ENCODE assay signal across 1 cellular context in the genomic region with DNA sequence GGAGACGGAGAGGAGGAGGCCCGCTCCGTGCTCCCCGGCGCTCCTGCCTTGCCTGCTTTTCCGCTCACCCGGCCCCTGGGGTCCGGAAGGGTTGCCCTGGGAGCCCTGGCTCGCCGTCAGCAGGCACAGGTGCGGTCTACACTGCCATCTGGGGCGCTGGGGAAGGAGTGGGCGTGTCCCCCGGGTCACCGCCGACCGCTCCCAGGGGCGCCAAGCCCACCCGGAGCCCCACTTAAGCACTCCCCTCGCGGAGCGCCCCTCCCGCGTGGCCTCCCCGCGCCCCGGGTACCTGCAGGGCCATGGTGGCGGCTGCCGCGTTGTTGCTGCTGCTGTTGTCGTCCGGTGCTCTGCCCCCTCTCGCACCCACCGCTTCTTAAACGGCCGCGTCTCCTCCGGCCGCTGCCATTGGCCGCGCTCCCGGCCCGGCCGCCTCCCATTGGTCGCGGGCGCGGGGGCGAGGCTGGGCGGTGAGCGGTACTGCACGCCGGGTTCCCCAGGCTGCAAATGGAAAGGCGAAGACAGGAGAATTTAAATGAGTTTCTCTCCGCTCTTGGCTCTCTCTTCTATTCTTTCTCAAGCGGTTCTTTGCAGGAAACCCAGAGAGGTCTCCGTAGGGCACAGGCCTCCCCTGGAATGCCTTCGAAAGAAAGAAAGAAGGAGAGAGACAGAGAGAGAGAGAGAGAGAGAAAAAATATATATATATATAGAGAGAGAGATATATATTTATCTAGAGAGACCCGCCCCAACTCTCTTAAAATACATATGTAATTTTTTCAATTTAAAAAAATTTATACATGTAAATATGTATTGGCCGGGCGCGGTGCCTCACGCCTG.
A peak's percentile ranks its signal among the peaks of the same experiment; 100 is the strongest.
TF ChIP-seq lines count a peak whose summit lies in the region.

A gene (minus strand): TSS at position 349 of the 834 bp plus-strand sequence. CDS start 48 bp downstream, at position 301.

TF ChIP-seq in K562, 482 proteins besides CTCF, POLR2A, EP300 and RAD21 (continued from another document and continues in another):
- TF ChIP-seq, protein P1, sequence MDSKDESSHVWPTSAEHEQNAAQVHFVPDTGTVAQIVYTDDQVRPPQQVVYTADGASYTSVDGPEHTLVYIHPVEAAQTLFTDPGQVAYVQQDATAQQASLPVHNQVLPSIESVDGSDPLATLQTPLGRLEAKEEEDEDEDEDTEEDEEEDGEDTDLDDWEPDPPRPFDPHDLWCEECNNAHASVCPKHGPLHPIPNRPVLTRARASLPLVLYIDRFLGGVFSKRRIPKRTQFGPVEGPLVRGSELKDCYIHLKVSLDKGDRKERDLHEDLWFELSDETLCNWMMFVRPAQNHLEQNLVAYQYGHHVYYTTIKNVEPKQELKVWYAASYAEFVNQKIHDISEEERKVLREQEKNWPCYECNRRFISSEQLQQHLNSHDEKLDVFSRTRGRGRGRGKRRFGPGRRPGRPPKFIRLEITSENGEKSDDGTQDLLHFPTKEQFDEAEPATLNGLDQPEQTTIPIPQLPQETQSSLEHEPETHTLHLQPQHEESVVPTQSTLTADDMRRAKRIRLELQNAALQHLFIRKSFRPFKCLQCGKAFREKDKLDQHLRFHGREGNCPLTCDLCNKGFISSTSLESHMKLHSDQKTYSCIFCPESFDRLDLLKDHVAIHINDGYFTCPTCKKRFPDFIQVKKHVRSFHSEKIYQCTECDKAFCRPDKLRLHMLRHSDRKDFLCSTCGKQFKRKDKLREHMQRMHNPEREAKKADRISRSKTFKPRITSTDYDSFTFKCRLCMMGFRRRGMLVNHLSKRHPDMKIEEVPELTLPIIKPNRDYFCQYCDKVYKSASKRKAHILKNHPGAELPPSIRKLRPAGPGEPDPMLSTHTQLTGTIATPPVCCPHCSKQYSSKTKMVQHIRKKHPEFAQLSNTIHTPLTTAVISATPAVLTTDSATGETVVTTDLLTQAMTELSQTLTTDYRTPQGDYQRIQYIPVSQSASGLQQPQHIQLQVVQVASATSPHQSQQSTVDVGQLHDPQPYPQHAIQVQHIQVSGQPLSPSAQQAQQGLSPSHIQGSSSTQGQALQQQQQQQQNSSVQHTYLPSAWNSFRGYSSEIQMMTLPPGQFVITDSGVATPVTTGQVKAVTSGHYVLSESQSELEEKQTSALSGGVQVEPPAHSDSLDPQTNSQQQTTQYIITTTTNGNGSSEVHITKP (IDR thresholded peaks at IDR 0.05; ENCODE audit: partially characterized antibody): peak; percentile 11
- TF ChIP-seq CBX2 (IDR thresholded peaks at IDR 0.05; ENCODE audit: insufficient read depth, low read length, poor library complexity, severe bottlenecking) (no peak), CCAR2 (IDR thresholded peaks at IDR 0.05; ENCODE audit: low read depth, low read length) (no peak), MXI1 (IDR thresholded peaks at IDR 0.05; ENCODE audit: low read depth, low read length) (no peak), L3MBTL2 (IDR thresholded peaks at IDR 0.05) (peak; percentile 96), RAD51 (IDR thresholded peaks at IDR 0.05; ENCODE audit: borderline replicate concordance, low read depth) (no peak), POLR2B (IDR thresholded peaks at IDR 0.05; ENCODE audit: low read depth, partially characterized antibody) (no peak), CREM (IDR thresholded peaks at IDR 0.05; ENCODE audit: low read depth) (peak; percentile 45), RB1 (IDR thresholded peaks at IDR 0.05; ENCODE audit: low read depth) (peak; percentile 55; the same call in 1 of the 2 replicates), BRF1 (IDR thresholded peaks at IDR 0.05; ENCODE audit: borderline replicate concordance, extremely low read depth, insufficient read length) (no peak), HDAC1 (IDR thresholded peaks at IDR 0.05) (peak in 1 of 2 experiments; percentile 77; a peak in 2 of 4 replicates), SMARCA5 (IDR thresholded peaks at IDR 0.05) (no peak), SAP30 (IDR thresholded peaks at IDR 0.05; ENCODE audit: borderline replicate concordance, insufficient read depth, low read depth, low read length, poor library complexity, severe bottlenecking) (no peak), MIER1 (IDR thresholded peaks at IDR 0.05; ENCODE audit: low read depth) (no peak), ETV1 (tag; conservative IDR thresholded peaks at IDR 0.05; ENCODE audit: low read depth) (no peak), SNIP1 (IDR thresholded peaks at IDR 0.05; ENCODE audit: low read depth) (no peak), ERF (CRISPR knock-in tag; IDR thresholded peaks at IDR 0.05) (no peak), PHF8 (IDR thresholded peaks at IDR 0.05; ENCODE audit: borderline replicate concordance, low read length) (peak; percentile 46; the same call in 1 of the 2 replicates), CSDE1 (IDR thresholded peaks at IDR 0.05) (no peak), RBFOX2 (IDR thresholded peaks at IDR 0.05; ENCODE audit: low read depth, low read length) (peak; percentile 63), FIP1L1 (IDR thresholded peaks at IDR 0.05; ENCODE audit: low read depth, low read length, poor library complexity, severe bottlenecking) (no peak), ATF1 (CRISPR knock-in tag; IDR thresholded peaks at IDR 0.05) (no peak), ATF1 (tag; IDR thresholded peaks at IDR 0.05) (peak; percentile 61), ATF7 (IDR thresholded peaks at IDR 0.05) (0 out of 2 replicates have a peak, but pooled peaks have one; percentile 27), CHCHD3 (CRISPR knock-in tag; IDR thresholded peaks at IDR 0.05) (no peak)
- TF ChIP-seq, protein P2, sequence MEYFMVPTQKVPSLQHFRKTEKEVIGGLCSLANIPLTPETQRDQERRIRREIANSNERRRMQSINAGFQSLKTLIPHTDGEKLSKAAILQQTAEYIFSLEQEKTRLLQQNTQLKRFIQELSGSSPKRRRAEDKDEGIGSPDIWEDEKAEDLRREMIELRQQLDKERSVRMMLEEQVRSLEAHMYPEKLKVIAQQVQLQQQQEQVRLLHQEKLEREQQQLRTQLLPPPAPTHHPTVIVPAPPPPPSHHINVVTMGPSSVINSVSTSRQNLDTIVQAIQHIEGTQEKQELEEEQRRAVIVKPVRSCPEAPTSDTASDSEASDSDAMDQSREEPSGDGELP (CRISPR knock-in tag; IDR thresholded peaks at IDR 0.05; ENCODE audit: borderline replicate concordance): peak; percentile 65; the same call in 1 of the 2 replicates
- TF ChIP-seq, protein P3, sequence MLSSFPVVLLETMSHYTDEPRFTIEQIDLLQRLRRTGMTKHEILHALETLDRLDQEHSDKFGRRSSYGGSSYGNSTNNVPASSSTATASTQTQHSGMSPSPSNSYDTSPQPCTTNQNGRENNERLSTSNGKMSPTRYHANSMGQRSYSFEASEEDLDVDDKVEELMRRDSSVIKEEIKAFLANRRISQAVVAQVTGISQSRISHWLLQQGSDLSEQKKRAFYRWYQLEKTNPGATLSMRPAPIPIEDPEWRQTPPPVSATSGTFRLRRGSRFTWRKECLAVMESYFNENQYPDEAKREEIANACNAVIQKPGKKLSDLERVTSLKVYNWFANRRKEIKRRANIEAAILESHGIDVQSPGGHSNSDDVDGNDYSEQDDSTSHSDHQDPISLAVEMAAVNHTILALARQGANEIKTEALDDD (IDR thresholded peaks at IDR 0.05): no peak
- TF ChIP-seq, protein P4, sequence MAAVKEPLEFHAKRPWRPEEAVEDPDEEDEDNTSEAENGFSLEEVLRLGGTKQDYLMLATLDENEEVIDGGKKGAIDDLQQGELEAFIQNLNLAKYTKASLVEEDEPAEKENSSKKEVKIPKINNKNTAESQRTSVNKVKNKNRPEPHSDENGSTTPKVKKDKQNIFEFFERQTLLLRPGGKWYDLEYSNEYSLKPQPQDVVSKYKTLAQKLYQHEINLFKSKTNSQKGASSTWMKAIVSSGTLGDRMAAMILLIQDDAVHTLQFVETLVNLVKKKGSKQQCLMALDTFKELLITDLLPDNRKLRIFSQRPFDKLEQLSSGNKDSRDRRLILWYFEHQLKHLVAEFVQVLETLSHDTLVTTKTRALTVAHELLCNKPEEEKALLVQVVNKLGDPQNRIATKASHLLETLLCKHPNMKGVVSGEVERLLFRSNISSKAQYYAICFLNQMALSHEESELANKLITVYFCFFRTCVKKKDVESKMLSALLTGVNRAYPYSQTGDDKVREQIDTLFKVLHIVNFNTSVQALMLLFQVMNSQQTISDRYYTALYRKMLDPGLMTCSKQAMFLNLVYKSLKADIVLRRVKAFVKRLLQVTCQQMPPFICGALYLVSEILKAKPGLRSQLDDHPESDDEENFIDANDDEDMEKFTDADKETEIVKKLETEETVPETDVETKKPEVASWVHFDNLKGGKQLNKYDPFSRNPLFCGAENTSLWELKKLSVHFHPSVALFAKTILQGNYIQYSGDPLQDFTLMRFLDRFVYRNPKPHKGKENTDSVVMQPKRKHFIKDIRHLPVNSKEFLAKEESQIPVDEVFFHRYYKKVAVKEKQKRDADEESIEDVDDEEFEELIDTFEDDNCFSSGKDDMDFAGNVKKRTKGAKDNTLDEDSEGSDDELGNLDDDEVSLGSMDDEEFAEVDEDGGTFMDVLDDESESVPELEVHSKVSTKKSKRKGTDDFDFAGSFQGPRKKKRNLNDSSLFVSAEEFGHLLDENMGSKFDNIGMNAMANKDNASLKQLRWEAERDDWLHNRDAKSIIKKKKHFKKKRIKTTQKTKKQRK (IDR thresholded peaks at IDR 0.05; ENCODE audit: borderline replicate concordance, low read depth, low read length): no peak
- TF ChIP-seq, protein P5, sequence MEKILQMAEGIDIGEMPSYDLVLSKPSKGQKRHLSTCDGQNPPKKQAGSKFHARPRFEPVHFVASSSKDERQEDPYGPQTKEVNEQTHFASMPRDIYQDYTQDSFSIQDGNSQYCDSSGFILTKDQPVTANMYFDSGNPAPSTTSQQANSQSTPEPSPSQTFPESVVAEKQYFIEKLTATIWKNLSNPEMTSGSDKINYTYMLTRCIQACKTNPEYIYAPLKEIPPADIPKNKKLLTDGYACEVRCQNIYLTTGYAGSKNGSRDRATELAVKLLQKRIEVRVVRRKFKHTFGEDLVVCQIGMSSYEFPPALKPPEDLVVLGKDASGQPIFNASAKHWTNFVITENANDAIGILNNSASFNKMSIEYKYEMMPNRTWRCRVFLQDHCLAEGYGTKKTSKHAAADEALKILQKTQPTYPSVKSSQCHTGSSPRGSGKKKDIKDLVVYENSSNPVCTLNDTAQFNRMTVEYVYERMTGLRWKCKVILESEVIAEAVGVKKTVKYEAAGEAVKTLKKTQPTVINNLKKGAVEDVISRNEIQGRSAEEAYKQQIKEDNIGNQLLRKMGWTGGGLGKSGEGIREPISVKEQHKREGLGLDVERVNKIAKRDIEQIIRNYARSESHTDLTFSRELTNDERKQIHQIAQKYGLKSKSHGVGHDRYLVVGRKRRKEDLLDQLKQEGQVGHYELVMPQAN (IDR thresholded peaks at IDR 0.05; ENCODE audit: borderline replicate concordance): no peak
- TF ChIP-seq, protein P6, sequence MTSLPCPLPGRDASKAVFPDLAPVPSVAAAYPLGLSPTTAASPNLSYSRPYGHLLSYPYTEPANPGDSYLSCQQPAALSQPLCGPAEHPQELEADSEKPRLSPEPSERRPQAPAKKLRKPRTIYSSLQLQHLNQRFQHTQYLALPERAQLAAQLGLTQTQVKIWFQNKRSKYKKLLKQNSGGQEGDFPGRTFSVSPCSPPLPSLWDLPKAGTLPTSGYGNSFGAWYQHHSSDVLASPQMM (CRISPR knock-in tag; IDR thresholded peaks at IDR 0.05): no peak
- TF ChIP-seq, protein P7, sequence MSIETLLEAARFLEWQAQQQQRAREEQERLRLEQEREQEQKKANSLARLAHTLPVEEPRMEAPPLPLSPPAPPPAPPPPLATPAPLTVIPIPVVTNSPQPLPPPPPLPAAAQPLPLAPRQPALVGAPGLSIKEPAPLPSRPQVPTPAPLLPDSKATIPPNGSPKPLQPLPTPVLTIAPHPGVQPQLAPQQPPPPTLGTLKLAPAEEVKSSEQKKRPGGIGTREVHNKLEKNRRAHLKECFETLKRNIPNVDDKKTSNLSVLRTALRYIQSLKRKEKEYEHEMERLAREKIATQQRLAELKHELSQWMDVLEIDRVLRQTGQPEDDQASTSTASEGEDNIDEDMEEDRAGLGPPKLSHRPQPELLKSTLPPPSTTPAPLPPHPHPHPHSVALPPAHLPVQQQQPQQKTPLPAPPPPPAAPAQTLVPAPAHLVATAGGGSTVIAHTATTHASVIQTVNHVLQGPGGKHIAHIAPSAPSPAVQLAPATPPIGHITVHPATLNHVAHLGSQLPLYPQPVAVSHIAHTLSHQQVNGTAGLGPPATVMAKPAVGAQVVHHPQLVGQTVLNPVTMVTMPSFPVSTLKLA (conservative IDR thresholded peaks at IDR 0.05): peak; percentile 27 to 69; a peak in 3 of 4 replicates
- TF ChIP-seq, protein P8, sequence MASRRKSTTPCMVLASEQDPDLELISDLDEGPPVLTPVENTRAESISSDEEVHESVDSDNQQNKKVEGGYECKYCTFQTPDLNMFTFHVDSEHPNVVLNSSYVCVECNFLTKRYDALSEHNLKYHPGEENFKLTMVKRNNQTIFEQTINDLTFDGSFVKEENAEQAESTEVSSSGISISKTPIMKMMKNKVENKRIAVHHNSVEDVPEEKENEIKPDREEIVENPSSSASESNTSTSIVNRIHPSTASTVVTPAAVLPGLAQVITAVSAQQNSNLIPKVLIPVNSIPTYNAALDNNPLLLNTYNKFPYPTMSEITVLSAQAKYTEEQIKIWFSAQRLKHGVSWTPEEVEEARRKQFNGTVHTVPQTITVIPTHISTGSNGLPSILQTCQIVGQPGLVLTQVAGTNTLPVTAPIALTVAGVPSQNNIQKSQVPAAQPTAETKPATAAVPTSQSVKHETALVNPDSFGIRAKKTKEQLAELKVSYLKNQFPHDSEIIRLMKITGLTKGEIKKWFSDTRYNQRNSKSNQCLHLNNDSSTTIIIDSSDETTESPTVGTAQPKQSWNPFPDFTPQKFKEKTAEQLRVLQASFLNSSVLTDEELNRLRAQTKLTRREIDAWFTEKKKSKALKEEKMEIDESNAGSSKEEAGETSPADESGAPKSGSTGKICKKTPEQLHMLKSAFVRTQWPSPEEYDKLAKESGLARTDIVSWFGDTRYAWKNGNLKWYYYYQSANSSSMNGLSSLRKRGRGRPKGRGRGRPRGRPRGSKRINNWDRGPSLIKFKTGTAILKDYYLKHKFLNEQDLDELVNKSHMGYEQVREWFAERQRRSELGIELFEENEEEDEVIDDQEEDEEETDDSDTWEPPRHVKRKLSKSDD (conservative IDR thresholded peaks at IDR 0.05; ENCODE audit: low read length): no peak
- TF ChIP-seq, protein P9, sequence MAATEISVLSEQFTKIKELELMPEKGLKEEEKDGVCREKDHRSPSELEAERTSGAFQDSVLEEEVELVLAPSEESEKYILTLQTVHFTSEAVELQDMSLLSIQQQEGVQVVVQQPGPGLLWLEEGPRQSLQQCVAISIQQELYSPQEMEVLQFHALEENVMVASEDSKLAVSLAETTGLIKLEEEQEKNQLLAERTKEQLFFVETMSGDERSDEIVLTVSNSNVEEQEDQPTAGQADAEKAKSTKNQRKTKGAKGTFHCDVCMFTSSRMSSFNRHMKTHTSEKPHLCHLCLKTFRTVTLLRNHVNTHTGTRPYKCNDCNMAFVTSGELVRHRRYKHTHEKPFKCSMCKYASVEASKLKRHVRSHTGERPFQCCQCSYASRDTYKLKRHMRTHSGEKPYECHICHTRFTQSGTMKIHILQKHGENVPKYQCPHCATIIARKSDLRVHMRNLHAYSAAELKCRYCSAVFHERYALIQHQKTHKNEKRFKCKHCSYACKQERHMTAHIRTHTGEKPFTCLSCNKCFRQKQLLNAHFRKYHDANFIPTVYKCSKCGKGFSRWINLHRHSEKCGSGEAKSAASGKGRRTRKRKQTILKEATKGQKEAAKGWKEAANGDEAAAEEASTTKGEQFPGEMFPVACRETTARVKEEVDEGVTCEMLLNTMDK (IDR thresholded peaks at IDR 0.05; ENCODE audit: borderline replicate concordance, insufficient read depth, low read depth, low read length, poor library complexity, severe bottlenecking): peak; percentile 17
- TF ChIP-seq, protein P10, sequence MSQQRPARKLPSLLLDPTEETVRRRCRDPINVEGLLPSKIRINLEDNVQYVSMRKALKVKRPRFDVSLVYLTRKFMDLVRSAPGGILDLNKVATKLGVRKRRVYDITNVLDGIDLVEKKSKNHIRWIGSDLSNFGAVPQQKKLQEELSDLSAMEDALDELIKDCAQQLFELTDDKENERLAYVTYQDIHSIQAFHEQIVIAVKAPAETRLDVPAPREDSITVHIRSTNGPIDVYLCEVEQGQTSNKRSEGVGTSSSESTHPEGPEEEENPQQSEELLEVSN (IDR thresholded peaks at IDR 0.05; ENCODE audit: borderline replicate concordance in 1 of 2, extremely low read depth in 1 of 2, insufficient read depth in 1 of 2, insufficient read length in 1 of 2, low read depth in 1 of 2, low read length in 1 of 2, poor library complexity in 1 of 2, severe bottlenecking in 1 of 2): peak; percentile 84 to 96
